In the genomic region with DNA sequence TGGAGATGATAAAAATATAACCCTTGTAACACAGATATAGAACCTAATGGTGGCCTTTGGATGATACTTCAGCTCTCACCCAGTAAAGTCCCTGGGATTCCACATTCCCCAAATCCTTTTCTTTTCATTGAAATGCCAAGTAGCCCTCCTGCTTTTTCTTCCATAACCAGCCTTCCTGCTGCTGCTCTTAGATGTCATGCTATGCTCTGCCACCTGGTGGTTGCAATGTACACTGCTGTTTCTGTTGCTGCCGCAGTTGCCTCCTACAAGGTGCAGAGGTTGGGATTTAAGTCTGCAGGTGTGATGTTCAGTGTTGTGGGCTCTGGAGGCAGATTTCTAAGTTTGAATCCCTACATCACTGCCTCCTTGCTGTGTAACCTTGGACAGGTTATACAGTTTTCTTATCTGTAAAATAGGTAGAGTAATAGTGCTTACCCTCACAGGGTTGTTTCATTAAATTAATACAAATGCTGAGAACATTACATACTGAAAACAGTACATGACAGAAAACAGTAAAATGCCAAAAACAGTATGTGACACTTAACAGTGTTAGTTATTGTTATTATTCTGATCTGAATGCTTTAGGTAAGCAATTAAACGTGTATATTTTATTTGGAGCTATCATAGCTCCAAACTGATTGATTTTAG, we compare ENCODE assay signal across 1 cellular context.
TF ChIP-seq lines count a peak whose summit lies in the region.

No MANE protein-coding gene starts in this region.

TF ChIP-seq in WTC11, 78 proteins besides CTCF, POLR2A, EP300 and RAD21 (continued from another document):
- TF ChIP-seq STAT6 (CRISPR knock-in tag; conservative IDR thresholded peaks at IDR 0.05; ENCODE audit: low read depth) (no peak), JUN (CRISPR knock-in tag; IDR thresholded peaks at IDR 0.05) (no peak), ZNF219 (CRISPR knock-in tag; IDR thresholded peaks at IDR 0.05; ENCODE audit: borderline replicate concordance) (no peak), CREM (CRISPR knock-in tag; IDR thresholded peaks at IDR 0.05) (no peak)
